12 cellular contexts compared by ENCODE assay signal in genomic region chr9:86318187-86318586, GRCh38. TPM values are rescaled to one million over a fixed set of nuclear protein-coding genes. Genes with fewer than 3 reads are reported as not detected.
"Had no signal": no experiment of that assay in that cellular context is flagged by ENCODE, and none has a peak within 500 bp of the region (broad histone marks: within the 10 kb centered on the region; RNA-seq: fewer than 3 reads in every experiment).

No MANE protein-coding gene starts in this region.

- DNase-seq: H7, HFFc6, IMR-90, Karpas-422, KBM-7 had no signal

- H3K27ac Mint-ChIP-seq: GM23338, HFFc6 had no signal

- ATAC-seq: GM23338, HCT116 had no signal

- H3K27ac ChIP-seq: HL-60, KMS-11 had no signal

- H3K4me2 ChIP-seq: GM23338, KMS-11 had no signal

- H3K9ac ChIP-seq: KMS-11 had no signal

- FAIRE-seq: H1 had no signal

- H3K9me3 ChIP-seq: HAP-1 had no signal

- H3K4me3 ChIP-seq: GM23338, HAP-1 had no signal

- H3K4me1 Mint-ChIP-seq: GM23338 had no signal

- H3K4me3 Mint-ChIP-seq: GM23338, HFFc6 had no signal

- H2AFZ ChIP-seq: GM23338 had no signal

RNA-seq across cellular contexts. Expression of gene C9orf153, which starts 58.7 kb away (rescaled TPM):
- total RNA-seq: GM23338, H1, H7, HFFc6, HT1080, IMR-90 had no signal
- polyA plus RNA-seq: H1, IMR-90 had no signal
